ENCODE assay signal across 9 cellular contexts in the genomic region with DNA sequence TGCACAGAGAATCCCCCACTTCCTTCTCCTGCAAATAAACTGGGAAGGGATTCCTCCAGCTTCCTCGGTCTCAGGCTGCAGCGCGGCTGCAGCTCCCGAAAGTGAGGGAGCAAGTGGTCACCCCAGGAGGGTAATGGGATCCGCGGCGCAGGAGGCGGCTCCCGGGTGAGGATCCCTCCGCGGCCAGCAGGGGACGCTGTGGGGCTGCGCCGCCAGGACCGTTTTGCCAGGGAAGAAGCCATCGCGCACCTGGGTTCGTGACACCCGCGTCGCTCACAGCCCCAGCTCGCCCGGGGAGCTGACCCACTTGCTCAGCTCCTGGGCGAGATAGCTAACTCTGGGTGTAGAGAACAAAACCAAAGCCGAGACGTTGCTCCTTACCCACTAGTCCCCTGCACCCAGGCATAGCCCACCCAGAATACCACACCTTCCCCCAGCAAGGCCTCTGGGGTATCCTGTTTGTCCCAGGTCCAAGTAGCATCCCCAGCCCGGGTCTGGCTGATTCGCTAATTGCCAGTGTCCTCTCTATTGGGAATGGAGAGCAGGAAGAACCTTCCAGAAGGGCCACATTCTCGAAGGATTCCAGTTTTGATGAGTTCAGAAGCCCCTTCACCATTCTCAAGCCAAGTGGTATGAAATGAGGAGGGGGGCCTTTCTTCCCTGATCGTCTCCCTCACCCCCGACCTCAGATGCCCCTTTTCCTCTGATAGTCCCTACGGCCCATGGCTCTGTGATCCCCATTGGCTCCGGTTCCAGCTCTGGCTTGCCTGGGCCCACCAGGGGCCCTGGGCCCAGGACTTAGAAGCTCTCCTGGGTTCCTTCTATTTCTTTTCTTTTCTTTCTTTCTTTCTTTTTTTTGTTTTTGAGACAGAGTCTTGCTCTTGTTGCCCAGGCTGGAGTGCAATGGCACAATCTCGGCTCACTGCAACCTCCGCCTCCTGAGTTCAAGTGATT. TPM values are rescaled to one million over a fixed set of nuclear protein-coding genes. Genes with fewer than 3 reads are reported as not detected.
DNase-seq lines count a peak whose midpoint lies in the region; ATAC-seq, FAIRE-seq and TF ChIP-seq lines count a peak whose summit lies in the region.
"Had no signal": no experiment of that assay in that cellular context is flagged by ENCODE, and none has a peak within 500 bp of the region (broad histone marks: within the 10 kb centered on the region; RNA-seq: fewer than 3 reads in every experiment).

No MANE protein-coding gene starts in this region.

- H3K9me3 ChIP-seq in breast epithelium = no peaks in the 10 kb centered on the region

- POLR2A ChIA-PET in activated B cell treated with CpG ODN at 0.5 μM for 24 hours (lab: Charles Lee) = interaction anchor here (0.9 to 1.8 kb wide), 7 partner anchors 22 to 148 kb away, joined by 3 to 8 read pairs (median 4); no protein-coding TSS in a partner anchor

- peak; percentile 71 for FAIRE-seq in GM18507 (lab: Jason Lieb, UNC)

- no peak overlapping the region for H3K4me3 ChIP-seq in breast epithelium
- H3K4me3 ChIP-seq: skin epidermis had no signal

- CTCF ChIA-PET in activated B cell treated with CpG ODN at 0.5 μM for 24 hours (lab: Charles Lee) = interaction anchor here (0.5 to 4.6 kb wide), 21 partner anchors 8 to 222 kb away, joined by 3 to 88 read pairs (median 5); a partner anchor contains a TSS

- H3K4me1 ChIP-seq in breast epithelium = peaks cover under 1 to 2% of the 10 kb centered on the region in 2 donors

- no peaks in the 10 kb centered on the region for H3K27me3 ChIP-seq in breast epithelium

- no peaks in the 10 kb centered on the region for H3K36me3 Mint-ChIP-seq in activated B cell treated with CpG ODN at 0.5 μM for 24 hours (ENCODE audit: low read depth)

- intact Hi-C loops in activated B cell treated with CpG ODN at 0.5 μM for 24 hours (cut with micrococcal nuclease) = loop anchor here (1.0 to 2.0 kb wide), 4 partner anchors 24 to 192 kb away; no protein-coding TSS in a partner anchor
- intact Hi-C loops in breast epithelium (cut with DNase I; ENCODE audit: low total_unique reads) = no loop called here
- intact Hi-C loops in left colon (cut with DNase I, micrococcal nuclease) = loop anchor here (5.0 kb wide), 1 partner anchor 99 kb away; no protein-coding TSS in a partner anchor

- ATAC-seq in activated B cell treated with CpG ODN at 0.5 μM for 24 hours (ENCODE audit: low read depth) (peak; percentile 45), left colon (peak; percentile 77), HG03097 (IDR thresholded peaks at IDR 0.05; ENCODE audit: low FRiP score, unreplicated experiment) (no peak)

- TF ChIP-seq CTCF in activated B cell treated with CpG ODN at 0.5 μM for 24 hours (IDR thresholded peaks at IDR 0.05) (peak; percentile 91), breast epithelium (IDR thresholded peaks at IDR 0.05) (peak; percentile 99)

- peaks cover 29% of the 10 kb centered on the region for H3K4me1 Mint-ChIP-seq in activated B cell treated with CpG ODN at 0.5 μM for 24 hours

- no peaks in the 10 kb centered on the region for H3K36me3 ChIP-seq in breast epithelium

- no peaks in the 10 kb centered on the region for H3K9me3 Mint-ChIP-seq in activated B cell treated with CpG ODN at 0.5 μM for 24 hours

- TF ChIP-seq POLR2A in breast epithelium (IDR thresholded peaks at IDR 0.05) = no peak

- H3K4me3 Mint-ChIP-seq in activated B cell treated with CpG ODN at 0.5 μM for 24 hours = peak overlapping the region; percentile 44

- peaks cover 3% of the 10 kb centered on the region for H3K27me3 Mint-ChIP-seq in activated B cell treated with CpG ODN at 0.5 μM for 24 hours

- peak overlapping the region; percentile 41 for H3K27ac Mint-ChIP-seq in activated B cell treated with CpG ODN at 0.5 μM for 24 hours

- H3K27ac ChIP-seq in breast epithelium = peak overlapping the region in 1 of 2 donors; percentile 17

- peak; percentile 54 for DNase-seq in A172 (ENCODE audit: low spot score)
- DNase-seq in GM18507 (ENCODE audit: extremely low spot score, insufficient read length, low read depth) = peak; percentile 65
- peak; percentile 54 for DNase-seq in NCI-H1694 (lab: John Stamatoyannopoulos, UW)
- DNase-seq in activated B cell treated with CpG ODN at 0.5 μM for 24 hours = peak; percentile 82
- DNase-seq in breast epithelium (ENCODE audit: low spot score in 2 of 2) = peak; percentile 60 to 84
- peak in 1 of 2 donors; percentile 80 for DNase-seq in left colon
- DNase-seq in stimulated activated CD4-positive, alpha-beta T cell treated with anti-CD3 and anti-CD28 coated beads, Interleukin-2, amount 100 ng/mL, for 48 hours = peak; percentile 79 to 89

RNA-seq across cellular contexts. Expression of a gene that starts 14.1 kb away (rescaled TPM):
- 0.05 and 1.1 TPM in 2 replicates for total RNA-seq in A172 (2014; rRNA removed; shearing (Covaris generic))
- total RNA-seq in activated B cell treated with CpG ODN at 0.5 μM for 24 hours (0.44 and 0.49 TPM in 2 replicates), breast epithelium (10 to 100 TPM in 2 of 3 donors, 1 to 10 TPM in 1; 5.9 to 37.4 (median 27.2) TPM), left colon (10 to 100 TPM in 1 of 2 donors, 1 to 10 TPM in 1; 9.0 to 12.2 TPM)

RNA-seq across cellular contexts. Expression of a gene that starts 16.5 kb away (rescaled TPM):
- not detected in 2 replicates for total RNA-seq in A172 (2014; rRNA removed; shearing (Covaris generic))
- total RNA-seq in activated B cell treated with CpG ODN at 0.5 μM for 24 hours = 5.3 and 5.5 TPM in 2 replicates
- 1 to 10 TPM; 1.5 to 7.2 (median 4.9) TPM for total RNA-seq in breast epithelium
- 1 to 10 TPM in 1 of 2 donors, under 1 TPM in 1; 0.92 to 2.3 TPM for total RNA-seq in left colon

RNA-seq across cellular contexts. Expression of a gene that starts 22.1 kb away (rescaled TPM):
- 36.2 and 54.9 TPM in 2 replicates for total RNA-seq in A172 (2014; rRNA removed; shearing (Covaris generic))
- total RNA-seq in activated B cell treated with CpG ODN at 0.5 μM for 24 hours = 150 and 189 TPM in 2 replicates
- total RNA-seq in breast epithelium = 10 to 100 TPM; 13.4 to 35.5 (median 26.8) TPM
- total RNA-seq in left colon = 10 to 100 TPM; 11.6 to 12.8 TPM

RNA-seq across cellular contexts. Expression of a gene that starts 56.0 kb away (rescaled TPM):
- total RNA-seq in A172 (2014; rRNA removed; shearing (Covaris generic)) = not detected in 2 replicates
- 0.55 TPM in 1 of 2 replicates, not detected in the other for total RNA-seq in activated B cell treated with CpG ODN at 0.5 μM for 24 hours
- not detected for total RNA-seq in breast epithelium
- not detected for total RNA-seq in left colon
